ENCODE assay signal across 13 cellular contexts in the genomic region with DNA sequence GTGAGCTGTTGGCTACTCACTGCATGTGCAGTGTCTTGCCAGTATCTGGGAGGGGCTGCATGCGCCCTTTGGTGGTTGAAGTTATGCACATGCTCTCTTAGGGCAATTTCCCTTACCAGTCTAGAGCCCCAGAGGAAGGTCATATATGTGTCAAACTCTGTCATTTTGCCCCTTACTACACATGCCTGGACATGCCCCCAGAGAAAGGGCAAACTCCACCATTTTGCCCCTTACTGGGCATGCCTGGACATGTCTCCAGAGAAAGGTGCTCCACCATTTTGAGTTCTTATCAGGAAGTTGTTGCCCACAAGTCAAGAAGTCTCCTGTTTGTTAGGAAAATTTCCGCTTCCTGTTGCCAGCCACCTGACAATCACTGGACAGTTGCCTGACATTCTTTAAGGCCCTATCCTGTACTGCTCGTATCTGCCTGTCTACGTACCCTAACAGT. TPM values are rescaled to one million over a fixed set of nuclear protein-coding genes. Genes with fewer than 3 reads are reported as not detected.
A peak's percentile ranks its signal among the peaks of the same experiment; 100 is the strongest.
DNase-seq lines count a peak whose midpoint lies in the region; ATAC-seq, FAIRE-seq and TF ChIP-seq lines count a peak whose summit lies in the region.
"Had no signal": no experiment of that assay in that cellular context is flagged by ENCODE, and none has a peak within 500 bp of the region (broad histone marks: within the 10 kb centered on the region; RNA-seq: fewer than 3 reads in every experiment).

No MANE protein-coding gene starts in this region.

- peaks cover 7% of the 10 kb centered on the region for H3K9me3 ChIP-seq in mesodermal cell (ENCODE audit: control insufficient read depth, low read length)
- H3K9me3 ChIP-seq: ascending aorta, esophagus muscularis mucosa had no signal

- no peak for FAIRE-seq in D721Med (lab: Jason Lieb, UNC)

- H3K4me3 ChIP-seq in GM06990 (replicated peaks; ENCODE audit: low read depth, low read length) = no peak overlapping the region
- H3K4me3 ChIP-seq in mesodermal cell (ENCODE audit: extremely low read depth, insufficient read depth, low read length, poor library complexity, severe bottlenecking) = no peak overlapping the region
- H3K4me3 ChIP-seq: ascending aorta, esophagus muscularis mucosa had no signal

- peak overlapping the region; percentile 33 for H3K27ac ChIP-seq in mesodermal cell (ENCODE audit: low read depth, low read length, severe bottlenecking)
- H3K27ac ChIP-seq: ascending aorta, esophagus muscularis mucosa had no signal

- WGBS in mesodermal cell (ENCODE audit: insufficient coverage in 2 of 2), 2 experiments = 58 to 100% methylated on average over 1 to 3 of the region's 4 CpGs

- DNase-seq in GM06990 (ENCODE audit: extremely low read depth, insufficient read length) (peak; percentile 57), SHP77 (lab: John Stamatoyannopoulos, UW) (no peak), D721Med (ENCODE audit: insufficient read length, low spot score) (no peak), amniotic stem cell (lab: John Stamatoyannopoulos, UW) (no peak)
- DNase-seq: activated CD4-positive, alpha-beta memory T cell treated with anti-CD3 and anti-CD28 coated beads for 36 hours; DMS153; NCI-H2081 had no signal

- H3K36me3 ChIP-seq in GM06990 (ENCODE audit: control insufficient read depth, insufficient read depth, low read length) (no peaks in the 10 kb centered on the region), mesodermal cell (ENCODE audit: control insufficient read depth, insufficient read depth, low read length) (no peaks in the 10 kb centered on the region)
- H3K36me3 ChIP-seq: ascending aorta, esophagus muscularis mucosa had no signal

- TF ChIP-seq CTCF in GM06990 (IDR thresholded peaks at IDR 0.05; ENCODE audit: insufficient read depth, low read length, poor library complexity, severe bottlenecking) = no peak
- TF ChIP-seq CTCF in D721Med (IDR thresholded peaks at IDR 0.05; ENCODE audit: insufficient read depth, missing control alignments) = no peak

- no peaks in the 10 kb centered on the region for H3K4me1 ChIP-seq in mesodermal cell (ENCODE audit: control insufficient read depth, insufficient read depth, low read length, poor library complexity, severe bottlenecking)
- H3K4me1 ChIP-seq: ascending aorta, esophagus muscularis mucosa had no signal

- ATAC-seq in GM21723 (IDR thresholded peaks at IDR 0.05; ENCODE audit: unreplicated experiment) (peak; percentile 34), SK-N-SH treated with all-trans-retinoic acid at 6 μM for 48 hours (no peak), GM19455 (IDR thresholded peaks at IDR 0.05; ENCODE audit: unreplicated experiment) (no peak)

- H3K27me3 ChIP-seq in GM06990 (replicated peaks; ENCODE audit: control insufficient read depth, insufficient read depth, low read length) = no peaks in the 10 kb centered on the region
- H3K27me3 ChIP-seq: ascending aorta, esophagus muscularis mucosa had no signal

TF ChIP-seq in SK-N-SH treated with all-trans-retinoic acid at 6 μM for 48 hours, 23 proteins besides CTCF, POLR2A, EP300 and RAD21:
- no peak for TF ChIP-seq ZNF70 (CRISPR knock-in tag; IDR thresholded peaks at IDR 0.05)
- TF ChIP-seq ZC3H10 (CRISPR knock-in tag; IDR thresholded peaks at IDR 0.05) = 0 out of 2 replicates have a peak, but pooled peaks have one; percentile 14
- no peak for TF ChIP-seq ZNF8 (CRISPR knock-in tag; IDR thresholded peaks at IDR 0.05)

RNA-seq across cellular contexts. Expression of gene PLAC8, which starts 56.4 kb away (rescaled TPM):
- polyA plus RNA-seq in mesodermal cell (2013, experiment 1 of 2) = 4.3 TPM
- 4.5 TPM for polyA plus RNA-seq in mesodermal cell (2013, experiment 2 of 2)
